ENCODE assay signal across 15 cellular contexts in the genomic region with DNA sequence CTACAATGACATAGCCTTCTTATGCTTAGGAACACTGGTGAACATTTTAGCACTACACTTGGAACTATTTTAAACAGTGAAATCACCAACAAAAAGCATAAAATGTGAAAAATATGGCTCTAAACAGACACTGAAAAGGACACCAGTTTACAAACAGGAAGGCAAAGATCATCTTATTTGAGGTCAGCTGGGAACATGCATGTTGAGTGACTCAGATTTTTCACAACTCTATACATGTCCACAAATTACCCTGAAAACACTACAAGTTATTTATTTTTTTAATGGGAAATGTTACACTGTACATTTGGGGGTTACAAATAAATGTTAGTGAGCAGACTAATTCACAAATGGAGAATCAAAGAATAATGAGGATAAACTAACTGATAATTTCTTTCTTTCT.
"Had no signal": no experiment of that assay in that cellular context is flagged by ENCODE, and none has a peak within 500 bp of the region (broad histone marks: within the 10 kb centered on the region; RNA-seq: fewer than 3 reads in every experiment).

No MANE protein-coding gene starts in this region.

- H3K27ac ChIP-seq: upper lobe of right lung had no signal

- DNase-seq: activated CD4-positive, alpha-beta T cell treated with anti-CD3 and anti-CD28 coated beads for 36 hours; activated CD4-positive, alpha-beta T cell treated with anti-CD3 and anti-CD28 coated beads, Interleukin-2, amount 50 U/mL, for 48 hours; activated gamma-delta T cell; dermis blood vessel endothelial cell; effector memory CD8-positive, alpha-beta T cell; left cardiac atrium; nucleus accumbens; retina; stimulated activated CD4-positive, alpha-beta T cell treated with anti-CD3 and anti-CD28 coated beads, Interleukin-12 subunit alpha, Interleukin-12 subunit beta, amount 100 ng/mL, for 4 hours; stimulated activated CD4-positive, alpha-beta T cell treated with anti-CD3 and anti-CD28 coated beads, Interleukin-1b, Interleukin-23, amount 100 ng/mL, for 48 hours; stimulated activated CD8-positive, alpha-beta memory T cell treated with anti-CD3 and anti-CD28 coated beads, Interleukin-4, amount 100 ng/mL, for 48 hours; stimulated activated naive CD4-positive, alpha-beta T cell; upper lobe of right lung had no signal

- FAIRE-seq: astrocyte, TTC549 had no signal

- H3K27me3 ChIP-seq: upper lobe of right lung had no signal

- H3K4me3 ChIP-seq: upper lobe of right lung had no signal

- H3K9me3 ChIP-seq: upper lobe of right lung had no signal

- H3K4me1 ChIP-seq: upper lobe of right lung had no signal

- H3K36me3 ChIP-seq: upper lobe of right lung had no signal
